In genomic region chr11:940496-941135, GRCh38 we compare ENCODE assay signal across 12 cellular contexts. TPM values are rescaled to one million over a fixed set of nuclear protein-coding genes. Genes with fewer than 3 reads are reported as not detected.
DNase-seq lines count a peak whose midpoint lies in the region; ATAC-seq and TF ChIP-seq lines count a peak whose summit lies in the region.
"Had no signal": no experiment of that assay in that cellular context is flagged by ENCODE, and none has a peak within 500 bp of the region (broad histone marks: within the 10 kb centered on the region; RNA-seq: fewer than 3 reads in every experiment).

No MANE protein-coding gene starts in this region.

- no peaks in the 10 kb centered on the region for H3K36me3 ChIP-seq in cardiac muscle cell
- no peaks in the 10 kb centered on the region for H3K36me3 ChIP-seq in right atrium auricular region

- POLR2A ChIA-PET in activated naive CD8-positive, alpha-beta T cell treated with anti-CD3 and anti-CD28 coated beads, Interleukin-2, amount 10 ng/mL, durations not matched to agents 7 days and 5 days (lab: Charles Lee) = interaction anchor here (0.6 kb wide), 1 partner anchor 162 kb away, joined by 3 read pairs; no protein-coding TSS in a partner anchor

- peak; percentile 34 for ATAC-seq in activated naive CD8-positive, alpha-beta T cell treated with anti-CD3 and anti-CD28 coated beads, Interleukin-2, amount 10 ng/mL, durations not matched to agents 7 days and 5 days (ENCODE audit: low read depth)
- ATAC-seq in left lobe of liver (peak; percentile 47), HG02840 (IDR thresholded peaks at IDR 0.05; ENCODE audit: low FRiP score, unreplicated experiment) (no peak)

- H3K27me3 ChIP-seq in cardiac muscle cell (no peaks in the 10 kb centered on the region), right atrium auricular region (no peaks in the 10 kb centered on the region)
- H3K27me3 ChIP-seq: upper lobe of left lung had no signal

- peak overlapping the region; percentile 71 for H3K27ac Mint-ChIP-seq in activated naive CD8-positive, alpha-beta T cell treated with anti-CD3 and anti-CD28 coated beads, Interleukin-2, amount 10 ng/mL, durations not matched to agents 7 days and 5 days
- H3K27ac Mint-ChIP-seq in type B pancreatic cell = peak overlapping the region; percentile 10

- H3K9me3 ChIP-seq in cardiac muscle cell (ENCODE audit: low read depth) = no peaks in the 10 kb centered on the region
- H3K9me3 ChIP-seq in right atrium auricular region = no peaks in the 10 kb centered on the region
- H3K9me3 ChIP-seq: upper lobe of left lung had no signal

- H3K4me1 ChIP-seq in cardiac muscle cell (ENCODE audit: low read depth) = peaks cover 15% of the 10 kb centered on the region
- peaks cover 0 to 39% of the 10 kb centered on the region in 2 donors for H3K4me1 ChIP-seq in right atrium auricular region

- H3K4me3 ChIP-seq in cardiac muscle cell (no peak overlapping the region), right atrium auricular region (no peak overlapping the region)
- H3K4me3 ChIP-seq: upper lobe of left lung had no signal

- no peaks in the 10 kb centered on the region for H3K9me3 Mint-ChIP-seq in activated naive CD8-positive, alpha-beta T cell treated with anti-CD3 and anti-CD28 coated beads, Interleukin-2, amount 10 ng/mL, durations not matched to agents 7 days and 5 days
- no peaks in the 10 kb centered on the region for H3K9me3 Mint-ChIP-seq in type B pancreatic cell

- H3K4me1 Mint-ChIP-seq in activated naive CD8-positive, alpha-beta T cell treated with anti-CD3 and anti-CD28 coated beads, Interleukin-2, amount 10 ng/mL, durations not matched to agents 7 days and 5 days = peaks cover 27% of the 10 kb centered on the region
- H3K4me1 Mint-ChIP-seq in type B pancreatic cell (ENCODE audit: unreplicated experiment) = peaks cover 46% of the 10 kb centered on the region

- H3K27ac ChIP-seq in cardiac muscle cell = peak overlapping the region; percentile 23
- H3K27ac ChIP-seq in right atrium auricular region = no peak overlapping the region

- H3K27me3 Mint-ChIP-seq in activated naive CD8-positive, alpha-beta T cell treated with anti-CD3 and anti-CD28 coated beads, Interleukin-2, amount 10 ng/mL, durations not matched to agents 7 days and 5 days = no peaks in the 10 kb centered on the region
- no peaks in the 10 kb centered on the region for H3K27me3 Mint-ChIP-seq in type B pancreatic cell

- no peak for TF ChIP-seq CTCF in cardiac muscle cell (IDR thresholded peaks at IDR 0.05; ENCODE audit: low read depth, low read length)
- no peak for TF ChIP-seq CTCF in right atrium auricular region (IDR thresholded peaks at IDR 0.05)
- TF ChIP-seq CTCF in type B pancreatic cell (conservative IDR thresholded peaks at IDR 0.05) = no peak

- DNase-seq in cardiac muscle cell (ENCODE audit: low read depth in 1 of 2, low spot score in 1 of 2) (no peak), right atrium auricular region (ENCODE audit: low spot score) (no peak), left lobe of liver (ENCODE audit: low spot score) (no peak), type B pancreatic cell (ENCODE audit: extremely low spot score, unreplicated experiment) (no peak), midbrain (lab: John Stamatoyannopoulos, UW) (no peak)
- no peak for DNase-seq in activated naive CD8-positive, alpha-beta T cell treated with anti-CD3 and anti-CD28 coated beads, Interleukin-2, amount 10 ng/mL, durations not matched to agents 7 days and 5 days
- DNase-seq in NK-92 treated with Interleukin-12 subunit alpha and Interleukin-12 subunit beta, amount 100 ng/mL, for 24 hours (lab: John Stamatoyannopoulos, UW) = no peak
- DNase-seq: AML-193, IMR-90, NCI-H2029 treated with DMSO at 0.1 percent for 48 hours, upper lobe of left lung had no signal

- H3K36me3 Mint-ChIP-seq in activated naive CD8-positive, alpha-beta T cell treated with anti-CD3 and anti-CD28 coated beads, Interleukin-2, amount 10 ng/mL, durations not matched to agents 7 days and 5 days = peaks cover 8% of the 10 kb centered on the region
- peaks cover 20% of the 10 kb centered on the region for H3K36me3 Mint-ChIP-seq in type B pancreatic cell

- peak overlapping the region; percentile 71 for H3K4me3 Mint-ChIP-seq in activated naive CD8-positive, alpha-beta T cell treated with anti-CD3 and anti-CD28 coated beads, Interleukin-2, amount 10 ng/mL, durations not matched to agents 7 days and 5 days
- H3K4me3 Mint-ChIP-seq in type B pancreatic cell = no peak overlapping the region

RNA-seq across cellular contexts. Expression of gene AP2A2, which starts 14.9 kb away (rescaled TPM):
- total RNA-seq in cardiac muscle cell (54.7 and 77.6 TPM in 2 replicates), right atrium auricular region (10 to 100 TPM; 28.8 to 41.7 TPM), left lobe of liver (53.7 TPM), type B pancreatic cell (ENCODE audit: low replicate concordance) (82.6 and 109 TPM in 2 replicates)
- polyA plus RNA-seq in cardiac muscle cell = 47.6 and 67.6 TPM in 2 replicates
- 10 to 100 TPM; 49.1 to 52.1 TPM for total RNA-seq in activated naive CD8-positive, alpha-beta T cell treated with anti-CD3 and anti-CD28 coated beads, Interleukin-2, amount 10 ng/mL, durations not matched to agents 7 days and 5 days

RNA-seq across cellular contexts. Expression of gene CHID1, which starts 30.0 kb away (rescaled TPM):
- total RNA-seq in cardiac muscle cell = 58.1 and 67.7 TPM in 2 replicates
- 145 and 187 TPM in 2 replicates for polyA plus RNA-seq in cardiac muscle cell
- total RNA-seq in right atrium auricular region = 10 to 100 TPM; 46.9 to 78.7 TPM
- total RNA-seq in activated naive CD8-positive, alpha-beta T cell treated with anti-CD3 and anti-CD28 coated beads, Interleukin-2, amount 10 ng/mL, durations not matched to agents 7 days and 5 days = 10 to 100 TPM; 39.7 to 47.9 TPM
- 146 TPM for total RNA-seq in left lobe of liver
- 98.9 and 100 TPM in 2 replicates for total RNA-seq in type B pancreatic cell (ENCODE audit: low replicate concordance)
